In genomic region chr2:38751847-38752410, GRCh38 we compare ENCODE assay signal across 1 cellular context.
TF ChIP-seq lines count a peak whose summit lies in the region.

No MANE protein-coding gene starts in this region.

TF ChIP-seq in HepG2, 621 proteins besides CTCF, POLR2A, EP300 and RAD21 (continued from another document):
- TF ChIP-seq ZNF317 (CRISPR knock-in tag; IDR thresholded peaks at IDR 0.05) = peak; percentile 68; the same call in 1 of the 2 replicates
- 0 out of 2 replicates have a peak, but pooled peaks have one; percentile 4 for TF ChIP-seq CHD4 (IDR thresholded peaks at IDR 0.05; ENCODE audit: borderline replicate concordance, low read length)
- TF ChIP-seq ESRRA (CRISPR knock-in tag; IDR thresholded peaks at IDR 0.05; ENCODE audit: low read depth) = 0 out of 2 replicates have a peak, but pooled peaks have one; percentile 4
- TF ChIP-seq ZBTB8A (CRISPR knock-in tag; IDR thresholded peaks at IDR 0.05; ENCODE audit: borderline replicate concordance, low read depth) = no peak
- no peak for TF ChIP-seq HNF4G (IDR thresholded peaks at IDR 0.05; ENCODE audit: borderline replicate concordance, low read depth, low read length)
- no peak; the same call in 1 of the 2 replicates for TF ChIP-seq HNF4G (CRISPR knock-in tag; IDR thresholded peaks at IDR 0.05; ENCODE audit: borderline replicate concordance, low read depth)
- TF ChIP-seq FOXM1 (CRISPR knock-in tag; IDR thresholded peaks at IDR 0.05) = no peak
- no peak for TF ChIP-seq MYC (CRISPR knock-in tag; IDR thresholded peaks at IDR 0.05; ENCODE audit: borderline replicate concordance)
- no peak for TF ChIP-seq HIC2 (CRISPR knock-in tag; IDR thresholded peaks at IDR 0.05; ENCODE audit: low read depth)
- TF ChIP-seq MAX (IDR thresholded peaks at IDR 0.05) = peak; percentile 47; the same call in 1 of the 2 replicates
- TF ChIP-seq ZNF382 (CRISPR knock-in tag; IDR thresholded peaks at IDR 0.05; ENCODE audit: borderline replicate concordance) = no peak
- TF ChIP-seq SP140L (CRISPR knock-in tag; IDR thresholded peaks at IDR 0.05; ENCODE audit: borderline replicate concordance) = no peak
- 0 out of 2 replicates have a peak, but pooled peaks have one; percentile 28 for TF ChIP-seq ZNF3 (CRISPR knock-in tag; IDR thresholded peaks at IDR 0.05)
- peak; percentile 9; the same call in 1 of the 2 replicates for TF ChIP-seq ZFP82 (CRISPR knock-in tag; IDR thresholded peaks at IDR 0.05; ENCODE audit: borderline replicate concordance)
- TF ChIP-seq U2AF1 (optimal IDR thresholded peaks at IDR 0.05; ENCODE audit: low read depth, low read length) = no peak
- no peak for TF ChIP-seq ZBTB10 (CRISPR knock-in tag; IDR thresholded peaks at IDR 0.05; ENCODE audit: borderline replicate concordance)
- TF ChIP-seq PAX8 (CRISPR knock-in tag; IDR thresholded peaks at IDR 0.05; ENCODE audit: borderline replicate concordance) = no peak
- 0 out of 2 replicates have a peak, but pooled peaks have one; percentile 43 for TF ChIP-seq NFIC (IDR thresholded peaks at IDR 0.05; ENCODE audit: low read length)
- TF ChIP-seq HBP1 (CRISPR knock-in tag; IDR thresholded peaks at IDR 0.05; ENCODE audit: low read depth) = no peak
- TF ChIP-seq KDM5B (CRISPR knock-in tag; IDR thresholded peaks at IDR 0.05; ENCODE audit: borderline replicate concordance) = no peak
- TF ChIP-seq ZNF232 (CRISPR knock-in tag; IDR thresholded peaks at IDR 0.05; ENCODE audit: borderline replicate concordance) = no peak
- no peak for TF ChIP-seq PHF21A (CRISPR knock-in tag; IDR thresholded peaks at IDR 0.05)
- no peak for TF ChIP-seq ZSCAN20 (CRISPR knock-in tag; IDR thresholded peaks at IDR 0.05; ENCODE audit: borderline replicate concordance)
- TF ChIP-seq ZNF253 (CRISPR knock-in tag; IDR thresholded peaks at IDR 0.05; ENCODE audit: borderline replicate concordance) = no peak
- no peak for TF ChIP-seq RBM22 (optimal IDR thresholded peaks at IDR 0.05; ENCODE audit: low read length)
